Comparison of ENCODE assay signal across 1 cellular context in the genomic region with DNA sequence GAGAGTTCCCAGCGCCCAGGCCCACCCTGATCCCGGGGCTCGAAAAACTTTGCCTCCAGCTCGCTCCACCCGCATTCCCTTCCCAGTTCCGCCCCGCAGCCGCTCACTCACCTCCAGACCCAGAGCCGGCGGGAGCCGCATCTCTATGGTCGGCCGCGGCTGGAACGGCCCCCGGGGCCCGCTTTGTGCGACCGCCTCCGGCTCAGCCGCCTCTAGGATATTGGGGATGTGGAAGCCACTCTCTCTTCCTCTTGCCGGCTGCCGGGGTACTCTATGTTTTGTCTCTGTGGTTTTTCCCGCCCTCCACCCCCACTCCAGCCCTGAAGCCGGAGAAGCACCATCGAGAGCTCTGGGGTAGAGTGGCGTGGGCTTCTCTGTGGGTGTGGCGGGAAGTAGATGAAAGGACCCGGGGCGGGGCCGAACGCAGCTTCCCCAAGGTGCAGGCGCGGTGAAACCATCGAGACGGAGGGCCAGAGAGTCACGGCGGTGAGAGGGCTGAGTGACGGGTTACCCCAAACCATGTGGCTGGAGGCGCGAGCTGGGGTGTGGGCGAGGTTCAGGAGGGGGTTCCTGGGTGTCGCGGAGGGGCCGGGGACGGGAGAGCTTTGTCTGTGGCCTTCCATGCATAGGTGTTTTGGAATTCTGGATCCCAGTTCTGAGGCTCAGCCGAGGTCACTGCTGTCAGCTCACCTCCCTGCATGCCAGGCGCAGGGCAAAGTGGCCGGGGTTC.
TF ChIP-seq lines count a peak whose summit lies in the region.

A gene with protein sequence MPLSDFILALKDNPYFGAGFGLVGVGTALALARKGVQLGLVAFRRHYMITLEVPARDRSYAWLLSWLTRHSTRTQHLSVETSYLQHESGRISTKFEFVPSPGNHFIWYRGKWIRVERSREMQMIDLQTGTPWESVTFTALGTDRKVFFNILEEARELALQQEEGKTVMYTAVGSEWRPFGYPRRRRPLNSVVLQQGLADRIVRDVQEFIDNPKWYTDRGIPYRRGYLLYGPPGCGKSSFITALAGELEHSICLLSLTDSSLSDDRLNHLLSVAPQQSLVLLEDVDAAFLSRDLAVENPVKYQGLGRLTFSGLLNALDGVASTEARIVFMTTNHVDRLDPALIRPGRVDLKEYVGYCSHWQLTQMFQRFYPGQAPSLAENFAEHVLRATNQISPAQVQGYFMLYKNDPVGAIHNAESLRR (plus strand): TSS at position 426 of the 730 bp plus-strand sequence. CDS start 1,305 bp downstream, outside the sequence.
Gene ZNF142 (minus strand): TSS at position 366 of the 730 bp plus-strand sequence. CDS start 3,194 bp downstream, outside the sequence.

TF ChIP-seq in HepG2, 621 proteins besides CTCF, POLR2A, EP300 and RAD21 (continued from another document and continues in another):
- TF ChIP-seq ZNF784 (CRISPR knock-in tag; IDR thresholded peaks at IDR 0.05; ENCODE audit: borderline replicate concordance) (peak; percentile 49; the same call in 1 of the 2 replicates), SP1 (IDR thresholded peaks at IDR 0.05) (no peak), SP1 (CRISPR knock-in tag; IDR thresholded peaks at IDR 0.05) (peak; percentile 80), ZNF317 (CRISPR knock-in tag; IDR thresholded peaks at IDR 0.05) (peak; percentile 78), ZNF564 (CRISPR knock-in tag; IDR thresholded peaks at IDR 0.05) (0 out of 2 replicates have a peak, but pooled peaks have one; percentile 30), MATR3 (CRISPR knock-in tag; IDR thresholded peaks at IDR 0.05) (no peak), ZNF557 (CRISPR knock-in tag; IDR thresholded peaks at IDR 0.05) (peak; percentile 48; the same call in 1 of the 2 replicates), U2AF2 (IDR thresholded peaks at IDR 0.05; ENCODE audit: low read depth, low read length) (peak; percentile 88; the same call in 1 of the 2 replicates), CC2D1A (CRISPR knock-in tag; IDR thresholded peaks at IDR 0.05) (no peak), ZMYM4 (CRISPR knock-in tag; IDR thresholded peaks at IDR 0.05) (peak; percentile 73; the same call in 1 of the 2 replicates), ZNF597 (CRISPR knock-in tag; IDR thresholded peaks at IDR 0.05) (no peak), STAT5B (CRISPR knock-in tag; IDR thresholded peaks at IDR 0.05) (no peak), ZNF660 (CRISPR knock-in tag; IDR thresholded peaks at IDR 0.05; ENCODE audit: borderline replicate concordance, low read depth) (no peak; the same call in 1 of the 2 replicates), ZNF670 (CRISPR knock-in tag; IDR thresholded peaks at IDR 0.05; ENCODE audit: borderline replicate concordance) (no peak), KDM2A (CRISPR knock-in tag; IDR thresholded peaks at IDR 0.05; ENCODE audit: borderline replicate concordance, low read depth) (peak; percentile 82), SSRP1 (CRISPR knock-in tag; IDR thresholded peaks at IDR 0.05) (no peak), ZNF382 (CRISPR knock-in tag; IDR thresholded peaks at IDR 0.05; ENCODE audit: borderline replicate concordance) (no peak), KLF15 (CRISPR knock-in tag; IDR thresholded peaks at IDR 0.05; ENCODE audit: borderline replicate concordance) (no peak), ZFP1 (CRISPR knock-in tag; IDR thresholded peaks at IDR 0.05) (no peak), MIXL1 (CRISPR knock-in tag; IDR thresholded peaks at IDR 0.05) (no peak), ZNF432 (CRISPR knock-in tag; IDR thresholded peaks at IDR 0.05; ENCODE audit: borderline replicate concordance) (no peak), TRIM24 (CRISPR knock-in tag; IDR thresholded peaks at IDR 0.05) (no peak), KDM6A (CRISPR knock-in tag; IDR thresholded peaks at IDR 0.05; ENCODE audit: low read depth) (no peak), SPEN (CRISPR knock-in tag; IDR thresholded peaks at IDR 0.05; ENCODE audit: low read depth) (peak; percentile 69; the same call in 1 of the 2 replicates), FOXK1 (CRISPR knock-in tag; IDR thresholded peaks at IDR 0.05; ENCODE audit: borderline replicate concordance, low read depth) (peak; percentile 74; the same call in 1 of the 2 replicates), PLSCR1 (CRISPR knock-in tag; IDR thresholded peaks at IDR 0.05; ENCODE audit: borderline replicate concordance) (no peak), SP140L (CRISPR knock-in tag; IDR thresholded peaks at IDR 0.05; ENCODE audit: borderline replicate concordance) (no peak), TERF1 (CRISPR knock-in tag; IDR thresholded peaks at IDR 0.05) (no peak), TOPORS (CRISPR knock-in tag; IDR thresholded peaks at IDR 0.05) (peak; percentile 70; the same call in 1 of the 2 replicates), ZNF589 (CRISPR knock-in tag; conservative IDR thresholded peaks at IDR 0.05) (0 out of 2 replicates have a peak, but pooled peaks have one; percentile 69), HINFP (CRISPR knock-in tag; IDR thresholded peaks at IDR 0.05; ENCODE audit: low read depth) (no peak), ZNF12 (CRISPR knock-in tag; IDR thresholded peaks at IDR 0.05) (no peak; the same call in 1 of the 2 replicates), ZNF225 (CRISPR knock-in tag; IDR thresholded peaks at IDR 0.05) (no peak), NCOA1 (CRISPR knock-in tag; IDR thresholded peaks at IDR 0.05) (no peak; the same call in 1 of the 2 replicates), ZNF343 (CRISPR knock-in tag; IDR thresholded peaks at IDR 0.05) (peak; percentile 91), THYN1 (CRISPR knock-in tag; IDR thresholded peaks at IDR 0.05; ENCODE audit: borderline replicate concordance, low read depth) (no peak), YY1 (IDR thresholded peaks at IDR 0.05; ENCODE audit: insufficient read depth, insufficient replicate concordance, low read depth, low read length) (peak; percentile 72)
- TF ChIP-seq, protein P1, sequence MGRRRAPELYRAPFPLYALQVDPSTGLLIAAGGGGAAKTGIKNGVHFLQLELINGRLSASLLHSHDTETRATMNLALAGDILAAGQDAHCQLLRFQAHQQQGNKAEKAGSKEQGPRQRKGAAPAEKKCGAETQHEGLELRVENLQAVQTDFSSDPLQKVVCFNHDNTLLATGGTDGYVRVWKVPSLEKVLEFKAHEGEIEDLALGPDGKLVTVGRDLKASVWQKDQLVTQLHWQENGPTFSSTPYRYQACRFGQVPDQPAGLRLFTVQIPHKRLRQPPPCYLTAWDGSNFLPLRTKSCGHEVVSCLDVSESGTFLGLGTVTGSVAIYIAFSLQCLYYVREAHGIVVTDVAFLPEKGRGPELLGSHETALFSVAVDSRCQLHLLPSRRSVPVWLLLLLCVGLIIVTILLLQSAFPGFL (CRISPR knock-in tag; IDR thresholded peaks at IDR 0.05): no peak
- TF ChIP-seq, protein P2, sequence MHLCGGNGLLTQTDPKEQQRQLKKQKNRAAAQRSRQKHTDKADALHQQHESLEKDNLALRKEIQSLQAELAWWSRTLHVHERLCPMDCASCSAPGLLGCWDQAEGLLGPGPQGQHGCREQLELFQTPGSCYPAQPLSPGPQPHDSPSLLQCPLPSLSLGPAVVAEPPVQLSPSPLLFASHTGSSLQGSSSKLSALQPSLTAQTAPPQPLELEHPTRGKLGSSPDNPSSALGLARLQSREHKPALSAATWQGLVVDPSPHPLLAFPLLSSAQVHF (CRISPR knock-in tag; IDR thresholded peaks at IDR 0.05): no peak; the same call in 1 of the 2 replicates
- TF ChIP-seq, protein P3, sequence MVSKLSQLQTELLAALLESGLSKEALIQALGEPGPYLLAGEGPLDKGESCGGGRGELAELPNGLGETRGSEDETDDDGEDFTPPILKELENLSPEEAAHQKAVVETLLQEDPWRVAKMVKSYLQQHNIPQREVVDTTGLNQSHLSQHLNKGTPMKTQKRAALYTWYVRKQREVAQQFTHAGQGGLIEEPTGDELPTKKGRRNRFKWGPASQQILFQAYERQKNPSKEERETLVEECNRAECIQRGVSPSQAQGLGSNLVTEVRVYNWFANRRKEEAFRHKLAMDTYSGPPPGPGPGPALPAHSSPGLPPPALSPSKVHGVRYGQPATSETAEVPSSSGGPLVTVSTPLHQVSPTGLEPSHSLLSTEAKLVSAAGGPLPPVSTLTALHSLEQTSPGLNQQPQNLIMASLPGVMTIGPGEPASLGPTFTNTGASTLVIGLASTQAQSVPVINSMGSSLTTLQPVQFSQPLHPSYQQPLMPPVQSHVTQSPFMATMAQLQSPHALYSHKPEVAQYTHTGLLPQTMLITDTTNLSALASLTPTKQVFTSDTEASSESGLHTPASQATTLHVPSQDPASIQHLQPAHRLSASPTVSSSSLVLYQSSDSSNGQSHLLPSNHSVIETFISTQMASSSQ (IDR thresholded peaks at IDR 0.05; ENCODE audit: low read depth): peak; percentile 33; the same call in 1 of the 2 replicates
- TF ChIP-seq, protein P3 (CRISPR knock-in tag; IDR thresholded peaks at IDR 0.05; ENCODE audit: borderline replicate concordance): peak; percentile 65; the same call in 1 of the 2 replicates
- TF ChIP-seq, protein P4, sequence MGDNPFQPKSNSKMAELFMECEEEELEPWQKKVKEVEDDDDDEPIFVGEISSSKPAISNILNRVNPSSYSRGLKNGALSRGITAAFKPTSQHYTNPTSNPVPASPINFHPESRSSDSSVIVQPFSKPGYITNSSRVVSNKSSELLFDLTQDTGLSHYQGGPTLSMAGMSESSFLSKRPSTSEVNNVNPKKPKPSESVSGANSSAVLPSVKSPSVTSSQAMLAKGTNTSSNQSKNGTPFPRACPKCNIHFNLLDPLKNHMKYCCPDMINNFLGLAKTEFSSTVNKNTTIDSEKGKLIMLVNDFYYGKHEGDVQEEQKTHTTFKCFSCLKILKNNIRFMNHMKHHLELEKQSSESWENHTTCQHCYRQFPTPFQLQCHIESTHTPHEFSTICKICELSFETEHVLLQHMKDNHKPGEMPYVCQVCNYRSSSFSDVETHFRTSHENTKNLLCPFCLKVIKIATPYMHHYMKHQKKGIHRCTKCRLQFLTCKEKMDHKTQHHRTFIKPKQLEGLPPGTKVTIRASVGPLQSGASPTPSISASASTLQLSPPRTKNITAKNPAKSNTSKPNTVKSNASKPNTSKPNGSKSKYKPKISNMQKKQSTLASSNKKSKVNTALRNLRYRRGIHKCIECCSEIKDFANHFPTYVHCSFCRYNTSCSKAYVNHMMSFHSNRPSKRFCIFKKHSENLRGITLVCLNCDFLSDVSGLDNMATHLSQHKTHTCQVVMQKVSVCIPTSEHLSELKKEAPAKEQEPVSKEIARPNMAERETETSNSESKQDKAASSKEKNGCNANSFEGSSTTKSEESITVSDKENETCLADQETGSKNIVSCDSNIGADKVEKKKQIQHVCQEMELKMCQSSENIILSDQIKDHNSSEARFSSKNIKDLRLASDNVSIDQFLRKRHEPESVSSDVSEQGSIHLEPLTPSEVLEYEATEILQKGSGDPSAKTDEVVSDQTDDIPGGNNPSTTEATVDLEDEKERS (CRISPR knock-in tag; IDR thresholded peaks at IDR 0.05): peak; percentile 80
- TF ChIP-seq, protein P5, sequence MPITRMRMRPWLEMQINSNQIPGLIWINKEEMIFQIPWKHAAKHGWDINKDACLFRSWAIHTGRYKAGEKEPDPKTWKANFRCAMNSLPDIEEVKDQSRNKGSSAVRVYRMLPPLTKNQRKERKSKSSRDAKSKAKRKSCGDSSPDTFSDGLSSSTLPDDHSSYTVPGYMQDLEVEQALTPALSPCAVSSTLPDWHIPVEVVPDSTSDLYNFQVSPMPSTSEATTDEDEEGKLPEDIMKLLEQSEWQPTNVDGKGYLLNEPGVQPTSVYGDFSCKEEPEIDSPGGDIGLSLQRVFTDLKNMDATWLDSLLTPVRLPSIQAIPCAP (CRISPR knock-in tag; IDR thresholded peaks at IDR 0.05; ENCODE audit: low read depth): no peak
